Comparison of ENCODE assay signal across 8 cellular contexts in genomic region chr7:88789480-88790064, GRCh38. TPM values are rescaled to one million over a fixed set of nuclear protein-coding genes. Genes with fewer than 3 reads are reported as not detected.
DNase-seq lines count a peak whose midpoint lies in the region; ATAC-seq and TF ChIP-seq lines count a peak whose summit lies in the region.

No MANE protein-coding gene starts in this region.

- ATAC-seq in GM21381 (IDR thresholded peaks at IDR 0.05; ENCODE audit: unreplicated experiment): no peak
- no peak for ATAC-seq in activated CD4-positive, alpha-beta T cell treated with anti-CD3 and anti-CD28 coated beads for 36 hours

- H3F3A ChIP-seq in neural cell (ENCODE audit: insufficient read depth, low read length, poor library complexity, severe bottlenecking): no peaks in the 10 kb centered on the region

- H3K79me2 ChIP-seq in Karpas-422 (ENCODE audit: low read length): no peaks in the 10 kb centered on the region
- no peaks in the 10 kb centered on the region for H3K79me2 ChIP-seq in neural cell (replicated peaks; ENCODE audit: insufficient read depth, low read length)

- H3K9ac ChIP-seq in Karpas-422 (ENCODE audit: low read length): no peak overlapping the region
- H3K9ac ChIP-seq in neural cell (ENCODE audit: low read length): no peak overlapping the region

- H3K9me2 ChIP-seq in Karpas-422 (replicated peaks; ENCODE audit: insufficient read depth, low read length) (no peaks in the 10 kb centered on the region), neural cell (ENCODE audit: insufficient read depth, low read length) (no peaks in the 10 kb centered on the region)

- no peak overlapping the region for H3K4me3 Mint-ChIP-seq in activated CD4-positive, alpha-beta T cell treated with anti-CD3 and anti-CD28 coated beads for 36 hours

- H2AFZ ChIP-seq in Karpas-422 (ENCODE audit: low read length): no peak overlapping the region
- no peak overlapping the region for H2AFZ ChIP-seq in neural cell (ENCODE audit: low read depth, low read length)

- H3K4me1 Mint-ChIP-seq in activated CD4-positive, alpha-beta T cell treated with anti-CD3 and anti-CD28 coated beads for 36 hours: no peaks in the 10 kb centered on the region

- H3K27ac ChIP-seq in Karpas-422 (ENCODE audit: low read length): no peak overlapping the region
- no peak overlapping the region for H3K27ac ChIP-seq in brain microvascular endothelial cell
- H3K27ac ChIP-seq in neural cell (ENCODE audit: low read length): no peak overlapping the region

- CTCF ChIA-PET in activated CD4-positive, alpha-beta T cell treated with anti-CD3 and anti-CD28 coated beads for 36 hours (lab: Charles Lee): interaction anchor here (0.6 kb wide), 1 partner anchor 442 kb away, joined by 3 read pairs; no protein-coding TSS in a partner anchor

- POLR2A ChIA-PET in activated CD4-positive, alpha-beta T cell treated with anti-CD3 and anti-CD28 coated beads for 36 hours (lab: Charles Lee): no interaction called here

- no peak for TF ChIP-seq EP300 in neural cell (conservative IDR thresholded peaks at IDR 0.05; ENCODE audit: poor library complexity, severe bottlenecking)

- H3K9me3 Mint-ChIP-seq in activated CD4-positive, alpha-beta T cell treated with anti-CD3 and anti-CD28 coated beads for 36 hours (ENCODE audit: low read depth): no peaks in the 10 kb centered on the region

- intact Hi-C loops in activated CD4-positive, alpha-beta T cell treated with anti-CD3 and anti-CD28 coated beads for 36 hours (cut with DNase I, micrococcal nuclease): loop anchor here (1.0 to 5.0 kb wide), 3 partner anchors 833 to 1638 kb away; no protein-coding TSS in a partner anchor

- no peaks in the 10 kb centered on the region for H3K4me1 ChIP-seq in Karpas-422 (ENCODE audit: low read length)

- H3K4me3 ChIP-seq in Karpas-422 (ENCODE audit: low read length) (no peak overlapping the region), brain microvascular endothelial cell (ENCODE audit: low read depth, low read length) (no peak overlapping the region), neural cell (ENCODE audit: low read length) (no peak overlapping the region)

- no peaks in the 10 kb centered on the region for H4K20me1 ChIP-seq in Karpas-422 (ENCODE audit: insufficient read depth, low read depth, low read length)
- no peaks in the 10 kb centered on the region for H4K20me1 ChIP-seq in neural cell (ENCODE audit: insufficient read depth)

- TF ChIP-seq RAD21 in neural cell (conservative IDR thresholded peaks at IDR 0.05): peak; percentile 54

- no peaks in the 10 kb centered on the region for H3K27me3 Mint-ChIP-seq in activated CD4-positive, alpha-beta T cell treated with anti-CD3 and anti-CD28 coated beads for 36 hours

- H3K36me3 Mint-ChIP-seq in activated CD4-positive, alpha-beta T cell treated with anti-CD3 and anti-CD28 coated beads for 36 hours (ENCODE audit: low read depth): no peaks in the 10 kb centered on the region

- H3K4me2 ChIP-seq in Karpas-422 (ENCODE audit: low read depth, low read length, poor library complexity, severe bottlenecking) (no peak overlapping the region), neural cell (ENCODE audit: low read length) (no peak overlapping the region)

- in situ Hi-C loops in brain microvascular endothelial cell (cut with HindIII; ENCODE audit: low pct_ligation_motif_present, low sequenced_read_pairs): no loop called here

- peak; percentile 35 for TF ChIP-seq CTCF in brain microvascular endothelial cell (IDR thresholded peaks at IDR 0.05; ENCODE audit: low read depth, low read length, missing control alignments)
- peak; percentile 57 for TF ChIP-seq CTCF in neural cell (IDR thresholded peaks at IDR 0.05; ENCODE audit: poor library complexity, severe bottlenecking)

- DNase-seq in NCI-H510A treated with DMSO at 0.1 percent for 48 hours (lab: John Stamatoyannopoulos, UW) (peak; percentile 47), NCI-H510A (lab: John Stamatoyannopoulos, UW) (no peak), Karpas-422 (peak; percentile 78), brain microvascular endothelial cell (no peak)
- DNase-seq in activated naive CD4-positive, alpha-beta T cell treated with Interleukin-2 at 50 U/mL for 16 hours: no peak
- no peak for DNase-seq in activated CD4-positive, alpha-beta T cell treated with anti-CD3 and anti-CD28 coated beads for 36 hours

- H3K27ac Mint-ChIP-seq in activated CD4-positive, alpha-beta T cell treated with anti-CD3 and anti-CD28 coated beads for 36 hours: no peak overlapping the region

- no peaks in the 10 kb centered on the region for H3K36me3 ChIP-seq in Karpas-422 (ENCODE audit: insufficient read depth, low read length)
- no peaks in the 10 kb centered on the region for H3K36me3 ChIP-seq in brain microvascular endothelial cell (replicated peaks)
- no peaks in the 10 kb centered on the region for H3K36me3 ChIP-seq in neural cell (ENCODE audit: insufficient read depth, low read length)

- H3K27me3 ChIP-seq in Karpas-422 (ENCODE audit: low read length) (no peaks in the 10 kb centered on the region), brain microvascular endothelial cell (replicated peaks) (no peaks in the 10 kb centered on the region), neural cell (ENCODE audit: insufficient read depth, low read depth, low read length) (no peaks in the 10 kb centered on the region)

- no peaks in the 10 kb centered on the region for H3K9me3 ChIP-seq in Karpas-422 (ENCODE audit: low read length)
- H3K9me3 ChIP-seq in neural cell (ENCODE audit: low read length): no peaks in the 10 kb centered on the region

TF ChIP-seq in neural cell, 6 proteins besides CTCF, POLR2A, EP300 and RAD21:
- TF ChIP-seq SMC3 (conservative IDR thresholded peaks at IDR 0.05; ENCODE audit: poor library complexity) (peak; percentile 65), POLR2AphosphoS5 (IDR thresholded peaks at IDR 0.05) (no peak), REST (IDR thresholded peaks at IDR 0.05; ENCODE audit: borderline replicate concordance) (no peak)

RNA-seq across cellular contexts. Expression of gene TEX47, which starts 6.0 kb away (rescaled TPM):
- total RNA-seq in Karpas-422 (2014; rRNA removed; shearing (Covaris generic); ENCODE audit: low replicate concordance): not detected in 2 replicates
- polyA plus RNA-seq in neural cell: not detected in 2 replicates
- polyA minus RNA-seq in neural cell: not detected in 2 replicates
- not detected for total RNA-seq in activated CD4-positive, alpha-beta T cell treated with anti-CD3 and anti-CD28 coated beads for 36 hours

RNA-seq across cellular contexts. Expression of gene ZNF804B, which starts 30.1 kb away (rescaled TPM):
- 0.07 TPM in 1 of 2 replicates, not detected in the other for total RNA-seq in Karpas-422 (2014; rRNA removed; shearing (Covaris generic); ENCODE audit: low replicate concordance)
- 0.32 and 0.37 TPM in 2 replicates for polyA plus RNA-seq in neural cell
- 1.9 and 4.2 TPM in 2 replicates for polyA minus RNA-seq in neural cell
- total RNA-seq in activated CD4-positive, alpha-beta T cell treated with anti-CD3 and anti-CD28 coated beads for 36 hours: not detected

Comparison
In these comparisons a context has a peak if more than half of its experiments do, and no peak if none do; other contexts are left out.
1. DNase-seq: peak in NCI-H510A treated with DMSO at 0.1 percent for 48 hours (single experiment) and Karpas-422 (single experiment); none in NCI-H510A (single experiment), brain microvascular endothelial cell (single experiment), activated naive CD4-positive, alpha-beta T cell treated with Interleukin-2 at 50 U/mL for 16 hours (single experiment) and activated CD4-positive, alpha-beta T cell treated with anti-CD3 and anti-CD28 coated beads for 36 hours (single experiment).